ENCODE assay signal across 1 cellular context in genomic region chr15:52789008-52789600, GRCh38.
TF ChIP-seq lines count a peak whose summit lies in the region.

No MANE protein-coding gene starts in this region.

TF ChIP-seq in HepG2, 621 proteins besides CTCF, POLR2A, EP300 and RAD21 (continued from another document):
- TF ChIP-seq IKZF4 (CRISPR knock-in tag; IDR thresholded peaks at IDR 0.05; ENCODE audit: borderline replicate concordance, low read depth, not compliant biosample characterization) (no peak), SNAPC2 (CRISPR knock-in tag; IDR thresholded peaks at IDR 0.05) (0 out of 2 replicates have a peak, but pooled peaks have one; percentile 48), HES4 (CRISPR knock-in tag; IDR thresholded peaks at IDR 0.05; ENCODE audit: borderline replicate concordance) (peak; percentile 14; the same call in 1 of the 2 replicates), RBFOX2 (IDR thresholded peaks at IDR 0.05; ENCODE audit: low read depth, low read length) (peak; percentile 29; the same call in 1 of the 2 replicates), NR1H2 (CRISPR knock-in tag; IDR thresholded peaks at IDR 0.05; ENCODE audit: borderline replicate concordance, low read depth) (peak; percentile 31; the same call in 1 of the 2 replicates), MNT (IDR thresholded peaks at IDR 0.05) (no peak), GPN1 (CRISPR knock-in tag; IDR thresholded peaks at IDR 0.05; ENCODE audit: borderline replicate concordance) (no peak), MAFF (IDR thresholded peaks at IDR 0.05; ENCODE audit: low read depth, low read length) (no peak), ZNF225 (CRISPR knock-in tag; IDR thresholded peaks at IDR 0.05) (0 out of 2 replicates have a peak, but pooled peaks have one; percentile 20), HNRNPL (IDR thresholded peaks at IDR 0.05; ENCODE audit: low read depth, low read length) (peak; percentile 59; the same call in 1 of the 2 replicates), ZNF383 (CRISPR knock-in tag; IDR thresholded peaks at IDR 0.05; ENCODE audit: borderline replicate concordance) (0 out of 2 replicates have a peak, but pooled peaks have one; percentile 50), TBX2 (CRISPR knock-in tag; IDR thresholded peaks at IDR 0.05; ENCODE audit: borderline replicate concordance) (no peak), ZNF496 (CRISPR knock-in tag; IDR thresholded peaks at IDR 0.05; ENCODE audit: insufficient replicate concordance) (no peak), MTA1 (CRISPR knock-in tag; IDR thresholded peaks at IDR 0.05; ENCODE audit: borderline replicate concordance) (0 out of 2 replicates have a peak, but pooled peaks have one; percentile 22), ZNF740 (CRISPR knock-in tag; IDR thresholded peaks at IDR 0.05) (no peak), ZMYM4 (CRISPR knock-in tag; IDR thresholded peaks at IDR 0.05) (peak; percentile 37; the same call in 1 of the 2 replicates), BORCS8-MEF2B (CRISPR knock-in tag; IDR thresholded peaks at IDR 0.05) (peak; percentile 36; the same call in 1 of the 2 replicates), REXO4 (CRISPR knock-in tag; IDR thresholded peaks at IDR 0.05; ENCODE audit: borderline replicate concordance) (no peak), IRF9 (CRISPR knock-in tag; IDR thresholded peaks at IDR 0.05; ENCODE audit: borderline replicate concordance) (no peak), UBTF (CRISPR knock-in tag; IDR thresholded peaks at IDR 0.05) (0 out of 2 replicates have a peak, but pooled peaks have one; percentile 52), MXD1 (CRISPR knock-in tag; IDR thresholded peaks at IDR 0.05) (0 out of 2 replicates have a peak, but pooled peaks have one; percentile 6), ZNF691 (CRISPR knock-in tag; IDR thresholded peaks at IDR 0.05; ENCODE audit: borderline replicate concordance, low read depth) (peak; percentile 47; the same call in 1 of the 2 replicates), ZNF619 (CRISPR knock-in tag; IDR thresholded peaks at IDR 0.05) (peak; percentile 53; the same call in 1 of the 2 replicates), SAFB2 (CRISPR knock-in tag; IDR thresholded peaks at IDR 0.05; ENCODE audit: borderline replicate concordance, low read depth) (no peak; the same call in 1 of the 2 replicates), TEAD2 (CRISPR knock-in tag; IDR thresholded peaks at IDR 0.05) (no peak), CHCHD3 (CRISPR knock-in tag; IDR thresholded peaks at IDR 0.05) (peak; percentile 9; the same call in 1 of the 2 replicates), ZZZ3 (CRISPR knock-in tag; IDR thresholded peaks at IDR 0.05; ENCODE audit: borderline replicate concordance) (peak; percentile 57; the same call in 1 of the 2 replicates), ZNF333 (CRISPR knock-in tag; IDR thresholded peaks at IDR 0.05; ENCODE audit: borderline replicate concordance) (no peak), ZBTB7A (CRISPR knock-in tag; IDR thresholded peaks at IDR 0.05) (0 out of 2 replicates have a peak, but pooled peaks have one; percentile 15)
